14 cellular contexts compared by ENCODE assay signal in the genomic region with DNA sequence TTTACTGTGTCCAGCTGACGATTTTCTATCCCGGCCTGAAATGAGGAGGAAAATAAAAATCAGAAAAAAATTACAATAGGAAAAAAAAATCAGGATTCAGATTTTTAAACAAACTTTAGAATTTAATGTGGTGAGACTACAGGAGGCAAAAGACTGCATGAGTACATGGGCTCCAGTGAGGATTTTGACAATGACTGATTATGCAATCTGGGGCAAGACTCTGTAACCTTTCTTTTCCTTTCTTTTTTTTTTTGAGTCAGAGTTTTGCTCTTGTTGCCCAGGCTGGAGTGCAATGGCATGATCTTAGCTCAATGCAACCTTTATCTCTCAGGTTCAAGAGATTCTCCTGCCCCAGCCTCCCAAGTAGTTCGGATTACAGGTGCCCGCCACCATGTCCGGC. TPM values are rescaled to one million over a fixed set of nuclear protein-coding genes. Genes with fewer than 3 reads are reported as not detected.
DNase-seq lines count a peak whose midpoint lies in the region; ATAC-seq, FAIRE-seq and TF ChIP-seq lines count a peak whose summit lies in the region.
"Had no signal": no experiment of that assay in that cellular context is flagged by ENCODE, and none has a peak within 500 bp of the region (broad histone marks: within the 10 kb centered on the region; RNA-seq: fewer than 3 reads in every experiment).

No MANE protein-coding gene starts in this region.

- H3K9me3 ChIP-seq in K562 (replicated peaks; ENCODE audit: control insufficient read depth, insufficient read depth, low read depth, low read length) (no peaks in the 10 kb centered on the region), HepG2 (ENCODE audit: low read length) (no peaks in the 10 kb centered on the region)
- H3K9me3 ChIP-seq: thoracic aorta had no signal

- peak; percentile 59 to 71 for ATAC-seq in activated CD4-positive, CD25-positive, alpha-beta regulatory T cell treated with anti-CD3 and anti-CD28 coated beads, Interleukin-2, amount 50 U/mL, for 24 hours
- ATAC-seq in K562 (no peak), HepG2 (no peak)

- 87% methylated on average over 5 of the region's 5 CpGs for WGBS in K562 (ENCODE audit: insufficient coverage, low coverage, missing lambda C conversion rate)
- WGBS in HepG2 (ENCODE audit: low lambda C conversion rate): 95% methylated on average over 5 of the region's 5 CpGs

- no TSS peak for BruUV-seq in K562 (replicated peaks; lab: Mats Ljungman, UMichigan)
- BruUV-seq in HepG2 (replicated peaks; lab: Mats Ljungman, UMichigan): no TSS peak

- no peak for TF ChIP-seq POLR2A in NB4 (IDR thresholded peaks at IDR 0.05; ENCODE audit: extremely low read depth, insufficient read length)
- no peak for TF ChIP-seq POLR2A in K562 (conservative IDR thresholded peaks at IDR 0.05)
- no peak for TF ChIP-seq POLR2A in GM12891 (IDR thresholded peaks at IDR 0.05; ENCODE audit: low read depth, low read length)
- TF ChIP-seq POLR2A in HepG2 (IDR thresholded peaks at IDR 0.05; ENCODE audit: insufficient read depth in 1 of 2, low read depth in 2 of 2, low read length in 2 of 2): no peak

- H3K79me2 ChIP-seq in K562 (ENCODE audit: control insufficient read depth, insufficient read depth, low read length) (0 out of 3 replicates have a peak, but pooled peaks cover 2% of the 10 kb centered on the region), HepG2 (ENCODE audit: insufficient read depth, low read length) (no peaks in the 10 kb centered on the region)

- in situ Hi-C loops in K562 (cut with MboI): no loop called here
- in situ Hi-C loops in HepG2 (cut with HindIII; ENCODE audit: extremely low pct_ligation_motif_present, low pct_unique_long_range_greater_than_20kb): no loop called here

- H3K9ac ChIP-seq in K562 (ENCODE audit: insufficient read depth in 1 of 2, low read depth in 2 of 2, low read length in 2 of 2) (no peak overlapping the region), HepG2 (ENCODE audit: insufficient read depth, low read depth, low read length) (no peak overlapping the region)

- no peak for TF ChIP-seq RAD21 in K562 (CRISPR knock-in tag; conservative IDR thresholded peaks at IDR 0.05 in 1 of 2, IDR thresholded peaks at IDR 0.05 in 1 of 2)
- no peak for TF ChIP-seq RAD21 in HepG2 (CRISPR knock-in tag; IDR thresholded peaks at IDR 0.05)

- H3K4me2 ChIP-seq in K562 (ENCODE audit: insufficient read depth, low read length) (no peak overlapping the region), HepG2 (ENCODE audit: low read depth, low read length) (no peak overlapping the region)

- H3K4me1 ChIP-seq in K562 (replicated peaks in 1 of 2; ENCODE audit: control insufficient read depth in 2 of 2, insufficient read depth in 2 of 2, low read length in 2 of 2): no peaks in the 10 kb centered on the region
- no peaks in the 10 kb centered on the region for H3K4me1 ChIP-seq in HepG2 (ENCODE audit: insufficient read depth, low read length)

- TF ChIP-seq EP300 in K562 (IDR thresholded peaks at IDR 0.05; ENCODE audit: low read length) (no peak), HepG2 (IDR thresholded peaks at IDR 0.05; ENCODE audit: low read depth in 2 of 2, low read length in 2 of 2) (no peak), HepG2 (CRISPR knock-in tag; IDR thresholded peaks at IDR 0.05; ENCODE audit: borderline replicate concordance) (no peak)

- H3K27me3 ChIP-seq in K562 (ENCODE audit: control insufficient read depth in 2 of 2, insufficient read depth in 2 of 2, low read length in 2 of 2) (no peaks in the 10 kb centered on the region), HepG2 (ENCODE audit: control insufficient read depth in 1 of 2, insufficient read depth in 2 of 2, low read length in 2 of 2) (no peaks in the 10 kb centered on the region)

- CTCF ChIA-PET in K562 (lab: Yijun Ruan, JAX; ENCODE audit: low intra/inter-chr PET ratio): no interaction called here
- CTCF ChIA-PET in GM10248 (lab: Yijun Ruan, JAX): interaction anchor here (1.2 to 2.1 kb wide), 5 partner anchors 9 to 29 kb away, joined by 3 to 7 read pairs (median 4); a partner anchor contains a TSS
- CTCF ChIA-PET in HepG2 (lab: Yijun Ruan, JAX; ENCODE audit: low intra/inter-chr PET ratio, low total read pairs): no interaction called here

- POLR2A ChIA-PET in K562 (lab: Yijun Ruan, JAX) (interaction anchor here (0.6 to 0.9 kb wide), 2 partner anchors 11 to 87 kb away, joined by 3 read pairs; no protein-coding TSS in a partner anchor), GM10248 (lab: Yijun Ruan, JAX) (no interaction called here), HepG2 (lab: Yijun Ruan, JAX) (interaction anchor here (1.2 kb wide), 1 partner anchor 29 kb away, joined by 5 read pairs; a partner anchor contains a TSS)

- intact Hi-C loops in K562 (cut with micrococcal nuclease): no loop called here
- intact Hi-C loops in HepG2 (cut with micrococcal nuclease; ENCODE audit: unreplicated experiment): no loop called here

- H2AFZ ChIP-seq in K562 (ENCODE audit: low read depth, low read length) (no peak overlapping the region), HepG2 (ENCODE audit: low read length) (no peak overlapping the region)

- TF ChIP-seq CTCF in NB4 (IDR thresholded peaks at IDR 0.05; ENCODE audit: low read depth, low read length): no peak
- no peak for TF ChIP-seq CTCF in K562 (IDR thresholded peaks at IDR 0.05 in 2 of 3, conservative IDR thresholded peaks at IDR 0.05 in 1 of 3; ENCODE audit: insufficient read depth in 2 of 3, low read depth in 1 of 3, low read length in 3 of 3)
- TF ChIP-seq CTCF in GM10248 (IDR thresholded peaks at IDR 0.05; ENCODE audit: control extremely low read depth, extremely low read depth, low read depth, missing control alignments): no peak
- no peak for TF ChIP-seq CTCF in HepG2 (CRISPR knock-in tag; IDR thresholded peaks at IDR 0.05)

- peaks cover 83% of the 10 kb centered on the region for H3K36me3 ChIP-seq in K562 (ENCODE audit: control insufficient read depth, insufficient read depth, low read length)
- peaks cover 12 to 46% of the 10 kb centered on the region in 2 experiments; a peak in 4 of 5 replicates for H3K36me3 ChIP-seq in HepG2 (replicated peaks in 1 of 2; ENCODE audit: control insufficient read depth in 1 of 2, insufficient read depth in 2 of 2, low read length in 2 of 2)

- H4K20me1 ChIP-seq in K562 (replicated peaks; ENCODE audit: control insufficient read depth, insufficient read depth, low read length) (no peaks in the 10 kb centered on the region), HepG2 (ENCODE audit: insufficient read depth, low read length) (no peaks in the 10 kb centered on the region)

- DNase-seq in activated CD4-positive, CD25-positive, alpha-beta regulatory T cell (lab: John Stamatoyannopoulos, UW): no peak
- peak; percentile 38 for DNase-seq in NB4 (ENCODE audit: low read depth)
- DNase-seq in K562 (ENCODE audit: extremely low read depth in 1 of 4, low spot score in 3 of 4): no peak
- DNase-seq in myocyte (ENCODE audit: low read depth): peak; percentile 8
- no peak for DNase-seq in GM12891 (ENCODE audit: insufficient read length, low spot score)
- DNase-seq in GM10248 (ENCODE audit: extremely low spot score): no peak
- no peak for DNase-seq in HepG2 (ENCODE audit: low spot score)
- DNase-seq: endodermal cell, islet precursor cell, NCI-H1048, NCI-H82 had no signal

- no peak for FAIRE-seq in K562 (lab: Jason Lieb, UNC)
- FAIRE-seq in GM12891 (lab: Jason Lieb, UNC): no peak
- no peak for FAIRE-seq in HepG2 (lab: Jason Lieb, UNC)
- FAIRE-seq: A204.1 had no signal

- H3K4me3 ChIP-seq in NB4 (ENCODE audit: low read depth, low read length) (no peak overlapping the region), K562 (no peak overlapping the region), HepG2 (replicated peaks in 1 of 3; ENCODE audit: insufficient read depth in 1 of 3, low read depth in 2 of 3, low read length in 3 of 3) (no peak overlapping the region)
- H3K4me3 ChIP-seq: thoracic aorta had no signal

- H3K27ac ChIP-seq in K562 (ENCODE audit: extremely low read depth, low read depth, low read length): no peak overlapping the region
- H3K27ac ChIP-seq in HepG2 (ENCODE audit: extremely low read length, insufficient read depth, low read length): no peak overlapping the region
- H3K27ac ChIP-seq: thoracic aorta had no signal

- H3K9me1 ChIP-seq in K562 (ENCODE audit: control insufficient read depth, insufficient read depth, low read length): no peaks in the 10 kb centered on the region

RNA-seq across cellular contexts. Expression of a gene that starts 29.9 kb away (rescaled TPM):
- total RNA-seq in K562 (2011; cell fraction: chromatin; rRNA removed; ENCODE audit: low replicate concordance): 195 and 371 TPM in 2 replicates
- 116 and 148 TPM in 2 replicates for total RNA-seq in K562 (2011; cell fraction: nucleolus; rRNA removed)
- 167 and 188 TPM in 2 replicates for total RNA-seq in K562 (2011; cell fraction: nucleoplasm; rRNA removed)
- total RNA-seq in K562 (2014; rRNA removed) (31.3 and 47.4 TPM in 2 replicates), K562 (2014; rRNA removed; fragmentation: Illumina TruSeq; extraction: Trizol) (57.9 and 64.1 TPM in 2 replicates), K562 (2015; rRNA removed; fragmentation: Illumina TruSeq; extraction: Trizol) (49.6 and 55.1 TPM in 2 replicates), K562 (2021) (50.9 and 51.2 TPM in 2 replicates), myocyte (32.8 and 40.7 TPM in 2 replicates), HepG2 (2016; rRNA removed; fragmentation: Illumina TruSeq; extraction: Trizol) (31.5 and 35.0 TPM in 2 replicates)
- polyA plus RNA-seq in K562 (2011; rRNA removed) (71.2 and 96.5 TPM in 2 replicates), K562 (2014; fragmentation: Illumina TruSeq; extraction: Trizol) (45.6 and 48.0 TPM in 2 replicates), K562 (2014; fragmentation: Nextera tagmentation; extraction: Ambion mirVana) (10 to 100 TPM; 23.3 to 24.0 TPM), K562 (2014; rRNA removed) (33.9 and 34.1 TPM in 2 replicates), HepG2 (2011; rRNA removed) (40.7 and 44.5 TPM in 2 replicates)
- 66.0 and 70.7 TPM in 2 replicates for polyA plus RNA-seq in K562 (2011; cell fraction: cytosol; rRNA removed)
- 99.2 and 111 TPM in 2 replicates for polyA plus RNA-seq in K562 (2011; cell fraction: nucleus; rRNA removed)
- 35.2 and 70.1 TPM in 2 replicates for polyA plus RNA-seq in K562 (2012)
- polyA minus RNA-seq in K562 (2011; rRNA and poly(A)+ RNA removed): 136 and 168 TPM in 2 replicates
- 48.1 and 89.9 TPM in 2 replicates for polyA minus RNA-seq in K562 (2011; cell fraction: cytosol; rRNA and poly(A)+ RNA removed)
- 77.0 and 125 TPM in 2 replicates for polyA minus RNA-seq in K562 (2011; cell fraction: nucleus; rRNA and poly(A)+ RNA removed)
- 22.3 TPM for polyA plus RNA-seq in myocyte (2012)
- polyA plus RNA-seq in GM12891 (2012; ENCODE audit: low read depth, missing spikeins): 29.1 TPM
- total RNA-seq in HepG2 (2016; cell fraction: cytosol; rRNA removed; fragmentation: Illumina TruSeq; extraction: Trizol; ENCODE audit: low read depth): 17.8 and 19.8 TPM in 2 replicates
- 35.7 and 36.6 TPM in 2 replicates for total RNA-seq in HepG2 (2016; cell fraction: insoluble cytoplasmic fraction; rRNA removed; fragmentation: Illumina TruSeq; extraction: Trizol)
- total RNA-seq in HepG2 (2016; cell fraction: membrane; rRNA removed; fragmentation: Illumina TruSeq; extraction: Trizol): 18.9 and 19.7 TPM in 2 replicates
- total RNA-seq in HepG2 (2016; cell fraction: nucleus; rRNA removed; fragmentation: Illumina TruSeq; extraction: Trizol): 39.3 and 47.3 TPM in 2 replicates
- 26.2 and 28.9 TPM in 2 replicates for polyA plus RNA-seq in HepG2 (2011; cell fraction: cytosol; rRNA removed)
- 52.6 and 61.8 TPM in 2 replicates for polyA plus RNA-seq in HepG2 (2011; cell fraction: nucleus; rRNA removed)
- polyA plus RNA-seq in HepG2 (2012): 19.4 and 21.0 TPM in 2 replicates
- polyA plus RNA-seq in HepG2 (2016; cell fraction: cytosol; fragmentation: Illumina TruSeq; extraction: Trizol; ENCODE audit: low read depth): 1.7 and 2.1 TPM in 2 replicates
- polyA plus RNA-seq in HepG2 (2016; cell fraction: insoluble cytoplasmic fraction; fragmentation: Illumina TruSeq; extraction: Trizol; ENCODE audit: low read depth): 26.2 and 26.5 TPM in 2 replicates
- 3.5 and 4.5 TPM in 2 replicates for polyA plus RNA-seq in HepG2 (2016; cell fraction: membrane; fragmentation: Illumina TruSeq; extraction: Trizol; ENCODE audit: low read depth)
- polyA plus RNA-seq in HepG2 (2016; cell fraction: nucleus; fragmentation: Illumina TruSeq; extraction: Trizol; ENCODE audit: insufficient read depth, low read depth): 47.3 and 52.3 TPM in 2 replicates
- 115 and 186 TPM in 2 replicates for polyA minus RNA-seq in HepG2 (2011; rRNA and poly(A)+ RNA removed; ENCODE audit: low replicate concordance)
- polyA minus RNA-seq in HepG2 (2011; cell fraction: cytosol; rRNA and poly(A)+ RNA removed): 24.8 and 26.5 TPM in 2 replicates
- 93.0 and 127 TPM in 2 replicates for polyA minus RNA-seq in HepG2 (2011; cell fraction: nucleus; rRNA and poly(A)+ RNA removed)

Comparison
In these comparisons a context has a peak if more than half of its experiments do, and no peak if none do; other contexts are left out.
1. ATAC-seq: peak in activated CD4-positive, CD25-positive, alpha-beta regulatory T cell treated with anti-CD3 and anti-CD28 coated beads, Interleukin-2, amount 50 U/mL, for 24 hours (2 of 2); none in K562 (single experiment) and HepG2 (single experiment).
2. DNase-seq: peak in NB4 (single experiment) and myocyte (single experiment); none in activated CD4-positive, CD25-positive, alpha-beta regulatory T cell (0 of 4), K562 (0 of 4), GM12891 (single experiment), GM10248 (single experiment) and HepG2 (single experiment).